Comparison of ENCODE assay signal across 10 cellular contexts in the genomic region with DNA sequence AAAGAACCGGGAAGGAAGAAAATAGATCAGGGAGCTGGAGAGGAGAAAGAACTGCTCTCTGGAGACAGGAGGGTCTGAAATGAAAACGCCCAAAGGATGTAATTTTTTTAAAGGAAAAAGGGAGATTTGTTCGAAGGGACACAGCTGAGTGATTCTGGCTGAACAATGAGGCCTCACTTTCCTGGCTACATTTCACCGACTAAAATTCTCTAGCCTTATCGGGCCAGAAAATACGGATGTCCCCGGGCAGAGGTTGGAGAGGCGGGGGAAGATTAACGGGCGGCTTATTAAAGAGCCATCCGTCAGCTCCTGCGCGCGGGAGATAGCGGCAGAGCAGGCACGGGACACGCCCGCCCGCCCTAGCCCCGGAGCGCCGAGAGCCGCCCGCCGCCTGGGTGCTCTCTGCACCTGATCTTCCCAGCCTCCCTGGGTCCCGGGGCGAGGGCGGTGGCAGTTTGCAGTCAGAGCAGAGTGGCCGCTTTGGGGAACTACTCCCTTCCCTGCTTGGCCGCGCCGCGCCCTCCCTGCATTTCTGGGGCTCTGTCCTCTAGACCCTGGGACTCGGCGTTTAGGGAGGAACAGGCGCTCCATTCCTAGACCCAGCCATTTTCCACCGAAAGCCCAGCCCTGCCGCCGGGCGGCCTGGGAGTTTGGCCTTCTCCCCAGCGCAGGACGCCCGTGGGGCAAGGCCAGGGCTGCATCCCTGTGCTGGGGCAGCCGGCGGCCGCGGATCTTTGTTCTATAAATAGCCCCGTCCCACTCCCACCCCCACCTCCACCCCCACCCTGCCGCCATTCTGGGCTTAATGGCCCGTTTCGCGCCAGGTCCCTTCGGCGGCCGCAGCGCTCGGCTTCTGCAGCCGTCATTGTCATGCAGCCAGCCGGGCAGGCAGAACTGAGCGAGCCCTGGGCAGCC. TPM values are rescaled to one million over a fixed set of nuclear protein-coding genes. Genes with fewer than 3 reads are reported as not detected.
DNase-seq lines count a peak whose midpoint lies in the region; ATAC-seq, FAIRE-seq and TF ChIP-seq lines count a peak whose summit lies in the region.
"Had no signal": no experiment of that assay in that cellular context is flagged by ENCODE, and none has a peak within 500 bp of the region (broad histone marks: within the 10 kb centered on the region; RNA-seq: fewer than 3 reads in every experiment).

No MANE protein-coding gene starts in this region.

- ATAC-seq in left lobe of liver: peak; percentile 74
- ATAC-seq in body of pancreas: no peak

- intact Hi-C loops in stomach (cut with DNase I; ENCODE audit: low total_unique reads): no loop called here
- intact Hi-C loops in body of pancreas (cut with DNase I): no loop called here

- H2AFZ ChIP-seq in MM.1S (ENCODE audit: low read length): no peak overlapping the region

- H3K4me3 ChIP-seq in astrocyte of the spinal cord (ENCODE audit: low read depth, low read length): peak overlapping the region; percentile 13
- peak overlapping the region; percentile 25 to 44 (median 34) for H3K4me3 ChIP-seq in stomach
- no peak overlapping the region for H3K4me3 ChIP-seq in MM.1S (ENCODE audit: low read length)
- H3K4me3 ChIP-seq in body of pancreas: no peak overlapping the region

- FAIRE-seq in RCC 7860 (lab: Jason Lieb, UNC): no peak

- no peaks in the 10 kb centered on the region for H3K36me3 ChIP-seq in stomach
- no peaks in the 10 kb centered on the region for H3K36me3 ChIP-seq in MM.1S (replicated peaks; ENCODE audit: insufficient read depth, low read length)
- H3K36me3 ChIP-seq in body of pancreas (replicated peaks in 1 of 2; ENCODE audit: insufficient read depth in 1 of 2, low read depth in 2 of 2): no peaks in the 10 kb centered on the region
- H3K36me3 ChIP-seq: BLaER1 treated with 17β-estradiol and CSF1 and Interleukin-3, amounts not matched to agents 10 nM and 100 nM had no signal

- no peak for TF ChIP-seq EP300 in stomach (IDR thresholded peaks at IDR 0.05)

- no peak overlapping the region for H3K4me2 ChIP-seq in MM.1S (ENCODE audit: low read depth, low read length)

- H3K27ac ChIP-seq in stomach (no peak overlapping the region), MM.1S (ENCODE audit: low read length) (no peak overlapping the region), body of pancreas (no peak overlapping the region)
- H3K27ac ChIP-seq: BLaER1 treated with 17β-estradiol and CSF1 and Interleukin-3, amounts not matched to agents 10 nM and 100 nM had no signal

- H3F3A ChIP-seq in MM.1S (ENCODE audit: insufficient read depth, low read length): no peaks in the 10 kb centered on the region

- WGBS in stomach, 5 donors: 3 to 12% (median 7%) methylated on average over 26 to 60 of the region's 60 CpGs
- 12 to 14% methylated on average over 15 to 56 of the region's 60 CpGs for WGBS in body of pancreas, 2 donors

- H4K20me1 ChIP-seq in MM.1S (ENCODE audit: insufficient read depth, low read length): no peaks in the 10 kb centered on the region

- H3K9me3 ChIP-seq in stomach: peaks cover 0 to 13% (median 0%) of the 10 kb centered on the region in 4 donors
- H3K9me3 ChIP-seq in MM.1S (replicated peaks; ENCODE audit: insufficient read depth, low read length): no peaks in the 10 kb centered on the region
- no peaks in the 10 kb centered on the region for H3K9me3 ChIP-seq in body of pancreas

- H3K4me1 ChIP-seq in stomach: peaks cover 43 to 56% (median 54%) of the 10 kb centered on the region in 4 donors
- peaks cover 11% of the 10 kb centered on the region for H3K4me1 ChIP-seq in MM.1S (ENCODE audit: low read length)
- peaks cover 42% of the 10 kb centered on the region for H3K4me1 ChIP-seq in body of pancreas

- in situ Hi-C loops in astrocyte of the spinal cord (cut with HindIII; ENCODE audit: low sequenced_read_pairs): no loop called here

- TF ChIP-seq CTCF in astrocyte of the spinal cord (IDR thresholded peaks at IDR 0.05; ENCODE audit: low read depth, low read length): no peak
- TF ChIP-seq CTCF in stomach (IDR thresholded peaks at IDR 0.05): no peak
- no peak for TF ChIP-seq CTCF in MM.1S (IDR thresholded peaks at IDR 0.05; ENCODE audit: low read length)
- TF ChIP-seq CTCF in body of pancreas (IDR thresholded peaks at IDR 0.05): no peak

- H3K27me3 ChIP-seq in stomach (peaks cover 44 to 100% (median 65%) of the 10 kb centered on the region in 3 donors), MM.1S (replicated peaks; ENCODE audit: insufficient read depth, low read length) (peaks cover 61% of the 10 kb centered on the region), body of pancreas (peaks cover 0 to 49% of the 10 kb centered on the region in 2 donors)

- no peaks in the 10 kb centered on the region for H3K79me2 ChIP-seq in MM.1S (ENCODE audit: low read length)

- TF ChIP-seq POLR2A in stomach (IDR thresholded peaks at IDR 0.05): no peak
- no peak for TF ChIP-seq POLR2A in body of pancreas (IDR thresholded peaks at IDR 0.05)

- no peaks in the 10 kb centered on the region for H3K9me2 ChIP-seq in MM.1S (replicated peaks; ENCODE audit: insufficient read depth, low read length)

- no peak overlapping the region for H3K9ac ChIP-seq in MM.1S (ENCODE audit: low read length)
- H3K9ac ChIP-seq: BLaER1 treated with 17β-estradiol and CSF1 and Interleukin-3, amounts not matched to agents 10 nM and 100 nM had no signal

- peak; percentile 45 for DNase-seq in activated CD4-positive, alpha-beta T cell treated with anti-CD3 and anti-CD28 coated beads for 48 hours
- DNase-seq in activated CD4-positive, alpha-beta T cell treated with anti-CD3 and anti-CD28 coated beads, Interleukin-2, amount 50 U/mL, for 1 hour: no peak
- DNase-seq in astrocyte of the spinal cord (ENCODE audit: low read depth, low spot score) (no peak), left lobe of liver (ENCODE audit: low spot score) (no peak), stomach (no peak), MM.1S (no peak), body of pancreas (no peak), RCC 7860 (ENCODE audit: low spot score) (no peak)

RNA-seq across cellular contexts. Expression of a gene that starts 6.5 kb away (rescaled TPM):
- total RNA-seq in left lobe of liver: not detected
- 1 to 10 TPM in 1 of 5 donors, not detected in 4; 2.4 TPM for total RNA-seq in stomach
- polyA plus RNA-seq in stomach: under 1 TPM in 2 of 3 donors, not detected in 1; 0.38 to 0.81 TPM
- not detected for total RNA-seq in body of pancreas
- total RNA-seq: OCI-LY7 had no signal

RNA-seq across cellular contexts. Expression of a gene that starts 53.0 kb away (rescaled TPM):
- total RNA-seq in left lobe of liver (1.5 TPM), stomach (not detected), body of pancreas (not detected)
- 1 to 10 TPM; 1.5 to 6.8 (median 6.1) TPM for polyA plus RNA-seq in stomach
- total RNA-seq: OCI-LY7 had no signal

Comparison
In these comparisons a context has a peak if more than half of its experiments do, and no peak if none do; other contexts are left out.
1. H3K4me3 ChIP-seq: peak in astrocyte of the spinal cord (single experiment) and stomach (4 of 4); none in MM.1S (single experiment) and body of pancreas (0 of 2).